ENCODE assay signal across 11 cellular contexts in the genomic region with DNA sequence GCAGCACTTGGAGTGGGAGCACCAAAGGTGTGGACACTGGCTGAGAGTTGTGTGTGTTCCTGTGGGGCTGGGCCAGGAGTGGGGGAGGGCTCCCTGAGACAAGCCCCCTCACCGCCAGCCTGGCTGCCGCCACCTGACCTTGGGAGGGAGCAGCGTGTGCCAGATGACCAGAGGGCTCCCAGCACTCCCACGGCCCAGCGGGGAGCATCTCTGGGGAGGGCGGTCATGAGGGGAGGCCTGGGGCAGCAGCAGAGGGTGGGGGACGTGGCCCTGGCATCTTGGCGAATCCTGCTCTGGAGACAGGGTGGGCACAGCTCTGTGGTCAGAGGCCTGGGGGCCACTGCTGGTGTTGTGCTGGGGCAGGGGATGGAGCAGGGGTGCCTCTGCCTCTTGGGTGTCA. TPM values are rescaled to one million over a fixed set of nuclear protein-coding genes. Genes with fewer than 3 reads are reported as not detected.
"Had no signal": no experiment of that assay in that cellular context is flagged by ENCODE, and none has a peak within 500 bp of the region (broad histone marks: within the 10 kb centered on the region; RNA-seq: fewer than 3 reads in every experiment).

No MANE protein-coding gene starts in this region.

- H3K4me3 ChIP-seq: coronary artery, skin epidermis, tibial nerve had no signal

- H3K9me3 ChIP-seq: tibial nerve had no signal

- H3K27me3 ChIP-seq: brain microvascular endothelial cell, tibial nerve had no signal

- H3K27ac ChIP-seq: brain microvascular endothelial cell, coronary artery, tibial nerve had no signal

- DNase-seq: activated effector memory CD4-positive, alpha-beta T cell treated with Interleukin-2 at 50 U/mL for 16 hours; foreskin melanocyte; occipital lobe had no signal

RNA-seq across cellular contexts. Expression of a gene that starts 48.9 kb away (rescaled TPM):
- total RNA-seq: activated CD4-positive, alpha-beta T cell treated with anti-CD3 and anti-CD28 coated beads, Interleukin-2, amount 10 ng/mL, durations not matched to agents 7 days and 5 days; activated naive CD8-positive, alpha-beta T cell treated with anti-CD3 and anti-CD28 coated beads for 36 hours; epithelial cell of proximal tubule had no signal
- polyA plus RNA-seq: fibroblast of lung had no signal
